Comparison of ENCODE assay signal across 1 cellular context in genomic region chr9:129282308-129283211, GRCh38.
TF ChIP-seq lines count a peak whose summit lies in the region.

No MANE protein-coding gene starts in this region.

TF ChIP-seq in H1, 55 proteins besides CTCF, POLR2A, EP300 and RAD21 (continued from another document):
- 0 out of 2 replicates have a peak, but pooled peaks have one; percentile 10 for TF ChIP-seq MAX (IDR thresholded peaks at IDR 0.05)
- peak; percentile 55; the same call in 1 of the 2 replicates for TF ChIP-seq TBP (IDR thresholded peaks at IDR 0.05; ENCODE audit: low read depth, low read length)
- TF ChIP-seq E2F6 (IDR thresholded peaks at IDR 0.05) = no peak
- no peak for TF ChIP-seq SRF (IDR thresholded peaks at IDR 0.05; ENCODE audit: low read depth, low read length)
- TF ChIP-seq MAFK (IDR thresholded peaks at IDR 0.05; ENCODE audit: low read depth, low read length) = no peak
- no peak for TF ChIP-seq RXRA (IDR thresholded peaks at IDR 0.05; ENCODE audit: insufficient read depth, low read depth, low read length)
- TF ChIP-seq SIN3A (conservative IDR thresholded peaks at IDR 0.05 in 1 of 2, IDR thresholded peaks at IDR 0.05 in 1 of 2; ENCODE audit: low read depth in 1 of 2, low read length in 2 of 2) = 0 out of 4 replicates have a peak, but pooled peaks of 1 of the 2 experiments have one; percentile 41
- no peak for TF ChIP-seq PHF8 (conservative IDR thresholded peaks at IDR 0.05; ENCODE audit: low read depth, low read length)
- TF ChIP-seq EZH2 (IDR thresholded peaks at IDR 0.05; ENCODE audit: low read depth, low read length, severe bottlenecking) = no peak
- no peak for TF ChIP-seq FOSL1 (IDR thresholded peaks at IDR 0.05; ENCODE audit: insufficient read depth, low read depth, low read length)
- TF ChIP-seq CHD7 (IDR thresholded peaks at IDR 0.05; ENCODE audit: insufficient replicate concordance, low read length) = no peak
- no peak for TF ChIP-seq RBBP5 (IDR thresholded peaks at IDR 0.05; ENCODE audit: borderline replicate concordance, low read depth, low read length)
- no peak for TF ChIP-seq KDM5A (IDR thresholded peaks at IDR 0.05; ENCODE audit: low read length)
- TF ChIP-seq CTBP2 (IDR thresholded peaks at IDR 0.05; ENCODE audit: borderline replicate concordance, insufficient read depth, insufficient read length, low read length) = no peak
